In genomic region chrX:153768311-153769157, GRCh38 we compare ENCODE assay signal across 18 cellular contexts. TPM values are rescaled to one million over a fixed set of nuclear protein-coding genes. Genes with fewer than 3 reads are reported as not detected.
DNase-seq lines count a peak whose midpoint lies in the region; ATAC-seq, FAIRE-seq and TF ChIP-seq lines count a peak whose summit lies in the region.
"Had no signal": no experiment of that assay in that cellular context is flagged by ENCODE, and none has a peak within 500 bp of the region (broad histone marks: within the 10 kb centered on the region; RNA-seq: fewer than 3 reads in every experiment).

No MANE protein-coding gene starts in this region.

- no TSS peak for BruUV-seq in IMR-90 (replicated peaks; lab: Mats Ljungman, UMichigan)
- BruUV-seq in OCI-LY7 (replicated peaks; lab: Mats Ljungman, UMichigan) = no TSS peak

- WGBS in IMR-90 (ENCODE audit: extremely low coverage in 2 of 2, insufficient read length in 1 of 2), 2 experiments = 81% methylated on average over 8 of the region's 22 CpGs; no CpG with 5 or more reads in 1 of the 2 experiments
- 92% methylated on average over 11 of the region's 22 CpGs; no CpG with 5 or more reads in 1 of the 2 experiments for WGBS in H1 (ENCODE audit: extremely low coverage in 1 of 2, insufficient coverage in 1 of 2, insufficient read length in 1 of 2, insufficient replicate concordance in 2 of 2, low coverage in 1 of 2, low lambda C conversion rate in 2 of 2, missing lambda C conversion rate in 1 of 2), 2 experiments
- no CpG with 5 or more reads among the region's 22 CpGs for WGBS in mesendoderm (ENCODE audit: extremely low coverage, insufficient coverage, low lambda C conversion rate)

- TF ChIP-seq CTCF in IMR-90 (conservative IDR thresholded peaks at IDR 0.05; ENCODE audit: low read depth, low read length) = no peak
- TF ChIP-seq CTCF in H1 (IDR thresholded peaks at IDR 0.05; ENCODE audit: control extremely low read depth in 1 of 3, insufficient read depth in 1 of 3, low read depth in 1 of 3, low read length in 3 of 3) = peak in 2 of 3 experiments; percentile 11 to 25; a peak in 1 of 4 replicates
- TF ChIP-seq CTCF in OCI-LY7 (conservative IDR thresholded peaks at IDR 0.05; ENCODE audit: low read length) = no peak

- H2AFZ ChIP-seq in IMR-90 (replicated peaks; ENCODE audit: low read length, poor library complexity) (no peak overlapping the region), H1 (ENCODE audit: low read length) (no peak overlapping the region), OCI-LY7 (ENCODE audit: low read length) (no peak overlapping the region)

- peaks cover 16% of the 10 kb centered on the region for H3K27me3 Mint-ChIP-seq in activated T-cell treated with anti-CD3 and anti-CD28 coated beads, Interleukin-2, amount 50 U/mL, for 24 hours
- H3K27me3 Mint-ChIP-seq: activated CD4-positive, alpha-beta memory T cell treated with anti-CD3 and anti-CD28 coated beads for 36 hours had no signal

- H3K18ac ChIP-seq in IMR-90 (ENCODE audit: low read depth, low read length) (no peak overlapping the region), H1 (ENCODE audit: extremely low read depth, low read length) (no peak overlapping the region), mesendoderm (ENCODE audit: low read length) (no peak overlapping the region)

- POLR2A ChIA-PET in IMR-90 (lab: Charles Lee; ENCODE audit: unreplicated experiment) = no interaction called here
- POLR2A ChIA-PET in H1 (lab: Charles Lee; ENCODE audit: partially characterized antibody) = interaction anchor here (1.1 to 3.0 kb wide), 2 partner anchors 10 to 203 kb away, joined by 3 to 13 read pairs; partner anchors contain the start of gene HCFC1
- POLR2A ChIA-PET in OCI-LY7 (lab: Charles Lee) = no interaction called here

- no peaks in the 10 kb centered on the region for H3K36me3 Mint-ChIP-seq in activated T-cell treated with anti-CD3 and anti-CD28 coated beads, Interleukin-2, amount 50 U/mL, for 24 hours (ENCODE audit: low read depth)
- H3K36me3 Mint-ChIP-seq in stimulated activated effector memory CD8-positive, alpha-beta T cell treated with anti-CD3 and anti-CD28 coated beads, Interleukin-12 subunit alpha, Interleukin-12 subunit beta, amount 100 ng/mL, for 72 hours = no peaks in the 10 kb centered on the region
- H3K36me3 Mint-ChIP-seq: activated CD4-positive, alpha-beta memory T cell treated with anti-CD3 and anti-CD28 coated beads for 36 hours; activated naive CD4-positive, alpha-beta T cell treated with anti-CD3 and anti-CD28 coated beads, Interleukin-2, amount 50 U/mL, for 72 hours had no signal

- DNase-seq in activated T-cell treated with anti-CD3 and anti-CD28 coated beads, Interleukin-2, amount 50 U/mL, for 24 hours = peak; percentile 27
- no peak for DNase-seq in activated T-cell treated with anti-CD3 and anti-CD28 coated beads, Interleukin-2, amount 50 U/mL, for 1 hour
- no peak for DNase-seq in IMR-90
- no peak for DNase-seq in H1 (ENCODE audit: low read depth in 1 of 2, low spot score in 2 of 2)
- no peak for DNase-seq in stimulated activated effector memory CD8-positive, alpha-beta T cell treated with anti-CD3 and anti-CD28 coated beads, Interleukin-12 subunit alpha, Interleukin-12 subunit beta, amount 100 ng/mL, for 72 hours (ENCODE audit: low spot score in 2 of 2)
- no peak for DNase-seq in OCI-LY7 (ENCODE audit: low spot score)
- no peak for DNase-seq in DMS153 (lab: John Stamatoyannopoulos, UW)
- no peak for DNase-seq in mesendoderm
- DNase-seq: ACHN; activated CD4-positive, alpha-beta memory T cell treated with anti-CD3 and anti-CD28 coated beads for 36 hours; left ventricle myocardium inferior; NCI-H2029; NCI-H526 treated with DMSO at 0.1 percent for 48 hours; small intestine had no signal

- intact Hi-C loops in IMR-90 (cut with micrococcal nuclease) (no loop called here), OCI-LY7 (cut with micrococcal nuclease; ENCODE audit: unreplicated experiment) (loop anchor here (10.0 kb wide), 2 partner anchors 66 to 84 kb away; partner anchors contain the start of genes PDZD4 and SLC6A8)

- no peak for TF ChIP-seq EP300 in H1 (IDR thresholded peaks at IDR 0.05; ENCODE audit: borderline replicate concordance in 1 of 2, low read depth in 2 of 2, low read length in 2 of 2)

- H3K27ac ChIP-seq in IMR-90 (ENCODE audit: insufficient read depth, low read length) (no peak overlapping the region), H1 (ENCODE audit: low read depth, low read length) (no peak overlapping the region), OCI-LY7 (ENCODE audit: low read depth, low read length, poor library complexity, severe bottlenecking) (no peak overlapping the region), mesendoderm (ENCODE audit: low read depth, low read length) (no peak overlapping the region)
- H3K27ac ChIP-seq: left ventricle myocardium inferior, suprapubic skin had no signal

- H3K27me3 ChIP-seq in IMR-90 (ENCODE audit: control insufficient read depth, insufficient read depth, low read length) (no peaks in the 10 kb centered on the region), H1 (replicated peaks in 1 of 4; ENCODE audit: control insufficient read depth in 3 of 4, extremely low read depth in 1 of 4, insufficient read depth in 3 of 4, low read length in 3 of 4) (no peaks in the 10 kb centered on the region), mesendoderm (ENCODE audit: insufficient read depth, low read length, poor library complexity) (no peaks in the 10 kb centered on the region)
- H3K27me3 ChIP-seq: suprapubic skin had no signal

- H3K23me2 ChIP-seq in H1 (ENCODE audit: low read depth, low read length) = no peaks in the 10 kb centered on the region

- H4K91ac ChIP-seq in IMR-90 (ENCODE audit: insufficient read depth, low read depth, low read length) (no peak overlapping the region), H1 (replicated peaks; ENCODE audit: insufficient read length, low read length) (no peak overlapping the region)

- H3K4me1 ChIP-seq in IMR-90 (ENCODE audit: control insufficient read depth, insufficient read depth, low read length) = peaks cover 17% of the 10 kb centered on the region
- peaks cover 0 to 8% (median 4%) of the 10 kb centered on the region in 4 experiments; a peak in 5 of 7 replicates for H3K4me1 ChIP-seq in H1 (replicated peaks in 1 of 4; ENCODE audit: control insufficient read depth in 3 of 4, insufficient read depth in 4 of 4, low read length in 3 of 4)
- peaks cover 6% of the 10 kb centered on the region for H3K4me1 ChIP-seq in OCI-LY7 (ENCODE audit: insufficient read depth, low read length, poor library complexity, severe bottlenecking)
- no peaks in the 10 kb centered on the region for H3K4me1 ChIP-seq in mesendoderm (ENCODE audit: control insufficient read depth, low read depth, low read length)

- no peak overlapping the region for H3K14ac ChIP-seq in IMR-90 (replicated peaks; ENCODE audit: low read depth, low read length)
- H3K14ac ChIP-seq in H1 (ENCODE audit: insufficient read length) = no peak overlapping the region

- H3K9ac ChIP-seq in IMR-90 (ENCODE audit: low read depth, low read length) (no peak overlapping the region), H1 (replicated peaks in 1 of 4; ENCODE audit: extremely low read depth in 1 of 4, low read depth in 3 of 4, low read length in 3 of 4) (no peak overlapping the region), mesendoderm (ENCODE audit: low read length) (no peak overlapping the region)

- FAIRE-seq in H1 (lab: Jason Lieb, UNC) = no peak
- FAIRE-seq: D721Med, small intestine had no signal

- H3K27ac Mint-ChIP-seq in activated T-cell treated with anti-CD3 and anti-CD28 coated beads, Interleukin-2, amount 50 U/mL, for 24 hours = no peak overlapping the region
- peak overlapping the region; percentile 40 for H3K27ac Mint-ChIP-seq in stimulated activated effector memory CD8-positive, alpha-beta T cell treated with anti-CD3 and anti-CD28 coated beads, Interleukin-12 subunit alpha, Interleukin-12 subunit beta, amount 100 ng/mL, for 72 hours
- H3K27ac Mint-ChIP-seq: activated CD4-positive, alpha-beta memory T cell treated with anti-CD3 and anti-CD28 coated beads for 36 hours; activated naive CD4-positive, alpha-beta T cell treated with anti-CD3 and anti-CD28 coated beads, Interleukin-2, amount 50 U/mL, for 72 hours had no signal

- no peak overlapping the region for H3K23ac ChIP-seq in IMR-90 (ENCODE audit: low read depth, low read length)
- no peak overlapping the region for H3K23ac ChIP-seq in H1 (ENCODE audit: insufficient read length)
- no peak overlapping the region for H3K23ac ChIP-seq in mesendoderm (ENCODE audit: low read length)

- H3K4me3 ChIP-seq in IMR-90 (ENCODE audit: insufficient read depth, low read depth, low read length) (no peak overlapping the region), H1 (ENCODE audit: extremely low read depth in 1 of 4, insufficient read depth in 2 of 4, low read depth in 3 of 4, low read length in 4 of 4) (no peak overlapping the region), OCI-LY7 (ENCODE audit: low read depth, low read length, poor library complexity, severe bottlenecking) (no peak overlapping the region), mesendoderm (ENCODE audit: low read length) (no peak overlapping the region)
- H3K4me3 ChIP-seq: left ventricle myocardium inferior, suprapubic skin had no signal

- peaks cover 0 to 17% of the 10 kb centered on the region in 2 experiments; a peak in 2 of 4 replicates for H3K79me1 ChIP-seq in IMR-90 (ENCODE audit: low read depth in 1 of 2, low read length in 2 of 2)
- H3K79me1 ChIP-seq in H1 (ENCODE audit: low read depth, low read length) = no peaks in the 10 kb centered on the region
- no peaks in the 10 kb centered on the region for H3K79me1 ChIP-seq in mesendoderm (ENCODE audit: low read length)

- H3K4ac ChIP-seq in IMR-90 (ENCODE audit: low read depth, low read length) (no peak overlapping the region), H1 (replicated peaks; ENCODE audit: insufficient read length, low read depth, low read length) (no peak overlapping the region), mesendoderm (ENCODE audit: low read depth, low read length) (no peak overlapping the region)

- H4K8ac ChIP-seq in IMR-90 (ENCODE audit: low read depth in 2 of 2, low read length in 2 of 2) = no peak overlapping the region
- H4K8ac ChIP-seq in H1 (ENCODE audit: extremely low read depth, insufficient read depth, low read length) = no peak overlapping the region
- no peak overlapping the region for H4K8ac ChIP-seq in mesendoderm (ENCODE audit: low read depth, low read length)

- H2AK9ac ChIP-seq in IMR-90 (replicated peaks; ENCODE audit: low read depth, low read length, poor library complexity) = peak overlapping the region; percentile 16

- no peak overlapping the region for H2AK5ac ChIP-seq in IMR-90 (ENCODE audit: low read depth, low read length)
- H2AK5ac ChIP-seq in H1 (ENCODE audit: low read depth, low read length) = no peak overlapping the region
- H2AK5ac ChIP-seq in mesendoderm (ENCODE audit: low read length) = no peak overlapping the region

- no peak overlapping the region for H4K5ac ChIP-seq in IMR-90 (ENCODE audit: low read depth, low read length)
- no peak overlapping the region for H4K5ac ChIP-seq in H1 (ENCODE audit: insufficient read length, low read depth, low read length)
- H4K5ac ChIP-seq in mesendoderm (ENCODE audit: low read length) = no peak overlapping the region

- CTCF ChIA-PET in IMR-90 (lab: Yijun Ruan, JAX) (no interaction called here), H1 (lab: Charles Lee; ENCODE audit: partially characterized antibody) (interaction anchor here (0.7 to 1.9 kb wide), 9 partner anchors 10 to 171 kb away, joined by 3 to 10 read pairs (median 4); partner anchors contain the start of gene SRPK3), OCI-LY7 (lab: Charles Lee; ENCODE audit: unreplicated experiment) (no interaction called here)

- H2BK120ac ChIP-seq in IMR-90 (ENCODE audit: low read depth, low read length) = no peak overlapping the region
- no peak overlapping the region for H2BK120ac ChIP-seq in H1 (replicated peaks; ENCODE audit: low read depth, low read length)
- H2BK120ac ChIP-seq in mesendoderm (ENCODE audit: low read depth, low read length) = no peak overlapping the region

- H3K9me2 ChIP-seq in OCI-LY7 (ENCODE audit: insufficient read depth, low read length) = no peaks in the 10 kb centered on the region

- H2BK20ac ChIP-seq in IMR-90 (ENCODE audit: low read depth, low read length) (no peak overlapping the region), H1 (ENCODE audit: low read length) (no peak overlapping the region)

- no peak overlapping the region for H3K56ac ChIP-seq in IMR-90 (ENCODE audit: extremely low read depth, insufficient read depth, low read length)
- H3K56ac ChIP-seq in H1 (replicated peaks; ENCODE audit: insufficient read length, low read depth, low read length) = no peak overlapping the region
- no peak overlapping the region for H3K56ac ChIP-seq in mesendoderm (ENCODE audit: low read length)

- H3K79me2 ChIP-seq in H1 (ENCODE audit: control insufficient read depth in 1 of 2, insufficient read depth in 2 of 2, low read length in 2 of 2) (no peaks in the 10 kb centered on the region), OCI-LY7 (ENCODE audit: insufficient read depth, low read depth, low read length) (no peaks in the 10 kb centered on the region), mesendoderm (ENCODE audit: control insufficient read depth, insufficient read depth, low read length) (no peaks in the 10 kb centered on the region)

- TF ChIP-seq RAD21 in IMR-90 (IDR thresholded peaks at IDR 0.05; ENCODE audit: low read length) (no peak), H1 (IDR thresholded peaks at IDR 0.05 in 1 of 2, conservative IDR thresholded peaks at IDR 0.05 in 1 of 2; ENCODE audit: low read depth in 2 of 2, low read length in 2 of 2) (no peak; a peak in 1 of 4 replicates)

- H3K4me3 Mint-ChIP-seq in activated T-cell treated with anti-CD3 and anti-CD28 coated beads, Interleukin-2, amount 50 U/mL, for 24 hours = no peak overlapping the region
- no peak overlapping the region for H3K4me3 Mint-ChIP-seq in stimulated activated effector memory CD8-positive, alpha-beta T cell treated with anti-CD3 and anti-CD28 coated beads, Interleukin-12 subunit alpha, Interleukin-12 subunit beta, amount 100 ng/mL, for 72 hours
- H3K4me3 Mint-ChIP-seq: activated CD4-positive, alpha-beta memory T cell treated with anti-CD3 and anti-CD28 coated beads for 36 hours had no signal

- no peak overlapping the region for H2BK12ac ChIP-seq in H1 (ENCODE audit: low read depth, low read length)

- no peaks in the 10 kb centered on the region for H3K9me1 ChIP-seq in IMR-90 (ENCODE audit: insufficient read depth, low read length)

- no peaks in the 10 kb centered on the region for H3K9me3 Mint-ChIP-seq in activated T-cell treated with anti-CD3 and anti-CD28 coated beads, Interleukin-2, amount 50 U/mL, for 24 hours
- no peaks in the 10 kb centered on the region for H3K9me3 Mint-ChIP-seq in stimulated activated effector memory CD8-positive, alpha-beta T cell treated with anti-CD3 and anti-CD28 coated beads, Interleukin-12 subunit alpha, Interleukin-12 subunit beta, amount 100 ng/mL, for 72 hours
- H3K9me3 Mint-ChIP-seq: activated CD4-positive, alpha-beta memory T cell treated with anti-CD3 and anti-CD28 coated beads for 36 hours; activated naive CD4-positive, alpha-beta T cell treated with anti-CD3 and anti-CD28 coated beads, Interleukin-2, amount 50 U/mL, for 72 hours had no signal

- H2BK15ac ChIP-seq in IMR-90 (ENCODE audit: low read depth, low read length) (no peak overlapping the region), H1 (ENCODE audit: low read length) (no peak overlapping the region), mesendoderm (replicated peaks; ENCODE audit: low read depth) (no peak overlapping the region)

- H4K20me1 ChIP-seq in IMR-90 (ENCODE audit: insufficient read depth, low read length) (no peaks in the 10 kb centered on the region; the same call in 1 of the 2 replicates), H1 (replicated peaks in 1 of 2; ENCODE audit: control insufficient read depth in 1 of 2, insufficient read depth in 2 of 2, low read length in 2 of 2) (no peaks in the 10 kb centered on the region), OCI-LY7 (ENCODE audit: insufficient read depth, low read length) (no peaks in the 10 kb centered on the region)

- H3K36me3 ChIP-seq in IMR-90 (ENCODE audit: control insufficient read depth, insufficient read depth, low read length) (no peaks in the 10 kb centered on the region; the same call in 1 of the 2 replicates), H1 (ENCODE audit: control insufficient read depth in 2 of 4, insufficient read depth in 4 of 4, low read length in 3 of 4) (no peaks in the 10 kb centered on the region), OCI-LY7 (ENCODE audit: insufficient read depth, low read length) (no peaks in the 10 kb centered on the region), mesendoderm (ENCODE audit: control insufficient read depth, insufficient read depth, low read length) (no peaks in the 10 kb centered on the region)
- H3K36me3 ChIP-seq: left ventricle myocardium inferior, suprapubic skin had no signal

- H3K4me2 ChIP-seq in IMR-90 (ENCODE audit: low read depth, low read length) (no peak overlapping the region), H1 (ENCODE audit: insufficient read depth in 1 of 2, low read depth in 2 of 2, low read length in 2 of 2) (no peak overlapping the region), OCI-LY7 (ENCODE audit: low read length) (no peak overlapping the region), mesendoderm (ENCODE audit: low read length) (no peak overlapping the region)

- in situ Hi-C loops in IMR-90 (cut with MboI; ENCODE audit: low sequenced_read_pairs) = loop anchor here (10.0 kb wide), 1 partner anchor 196 kb away; no protein-coding TSS in a partner anchor

- no peak overlapping the region for H2BK5ac ChIP-seq in IMR-90 (ENCODE audit: low read depth, low read length, poor library complexity, severe bottlenecking)
- no peak overlapping the region for H2BK5ac ChIP-seq in H1 (ENCODE audit: low read depth, low read length)
- no peak overlapping the region for H2BK5ac ChIP-seq in mesendoderm (ENCODE audit: low read length)

- dilution Hi-C loops in IMR-90 (cut with HindIII; ENCODE audit: low sequenced_read_pairs, unreplicated experiment) = no loop called here

- TF ChIP-seq POLR2A in IMR-90 (IDR thresholded peaks at IDR 0.05; ENCODE audit: low read depth, low read length) (no peak), H1 (IDR thresholded peaks at IDR 0.05; ENCODE audit: control extremely low read depth in 1 of 2, low read depth in 2 of 2, low read length in 2 of 2) (no peak)

- ATAC-seq in IMR-90 (ENCODE audit: low read depth) = no peak
- no peak for ATAC-seq in stimulated activated effector memory CD8-positive, alpha-beta T cell treated with anti-CD3 and anti-CD28 coated beads, Interleukin-12 subunit alpha, Interleukin-12 subunit beta, amount 100 ng/mL, for 72 hours
- ATAC-seq: activated naive CD4-positive, alpha-beta T cell treated with anti-CD3 and anti-CD28 coated beads, Interleukin-2, amount 50 U/mL, for 72 hours had no signal

- H3K9me3 ChIP-seq in IMR-90 (ENCODE audit: control insufficient read depth, insufficient read depth, low read length) (no peaks in the 10 kb centered on the region; the same call in 1 of the 2 replicates), H1 (ENCODE audit: insufficient read depth in 2 of 2, low read depth in 1 of 2, low read length in 1 of 2) (no peaks in the 10 kb centered on the region), OCI-LY7 (ENCODE audit: low read length) (no peaks in the 10 kb centered on the region)
- H3K9me3 ChIP-seq: left ventricle myocardium inferior, suprapubic skin had no signal

- H3K4me1 Mint-ChIP-seq in activated T-cell treated with anti-CD3 and anti-CD28 coated beads, Interleukin-2, amount 50 U/mL, for 24 hours (ENCODE audit: low read depth) = peaks cover 16% of the 10 kb centered on the region
- peaks cover 7% of the 10 kb centered on the region for H3K4me1 Mint-ChIP-seq in stimulated activated effector memory CD8-positive, alpha-beta T cell treated with anti-CD3 and anti-CD28 coated beads, Interleukin-12 subunit alpha, Interleukin-12 subunit beta, amount 100 ng/mL, for 72 hours

RNA-seq across cellular contexts. Expression of gene PLXNB3, which starts 4.5 kb away (rescaled TPM):
- 0.36 and 1.7 TPM in 2 replicates for total RNA-seq in IMR-90 (2012; rRNA removed)
- 22.3 and 26.9 TPM in 2 replicates for polyA plus RNA-seq in IMR-90 (2012; rRNA removed)
- polyA plus RNA-seq in IMR-90 (2012; cell fraction: cytosol; rRNA removed) = 9.9 and 21.3 TPM in 2 replicates
- polyA plus RNA-seq in IMR-90 (2012; cell fraction: nucleus; rRNA removed; ENCODE audit: low replicate concordance) = 117 and 388 TPM in 2 replicates
- total RNA-seq in H1 (2021; fragmentation: NEBNext Ultra II Directional; extraction: Animal tissue kit (Norgen Biotek cat#: 25700)) = 2.7 TPM in 2 replicates
- polyA plus RNA-seq in H1 (2011; rRNA removed) = 1.2 and 1.6 TPM in 2 replicates
- 1.8 TPM for polyA plus RNA-seq in H1 (2011; cell fraction: cytosol; rRNA removed)
- 11.4 TPM for polyA plus RNA-seq in H1 (2011; cell fraction: nucleus; rRNA removed)
- polyA plus RNA-seq in H1 (2012, experiment 1 of 2) = 1.4 to 3.3 TPM (median 2.3 TPM) in 4 replicates
- polyA plus RNA-seq in H1 (2012, experiment 2 of 2) = 0.62 TPM
- polyA plus RNA-seq in H1 (2013, experiment 1 of 2) = 2.4 TPM
- 1.8 TPM for polyA plus RNA-seq in H1 (2013, experiment 2 of 2)
- polyA minus RNA-seq in H1 (2011; rRNA and poly(A)+ RNA removed) = 1.4 and 4.4 TPM in 2 replicates
- polyA minus RNA-seq in H1 (2011; cell fraction: cytosol; rRNA and poly(A)+ RNA removed) = 1.1 TPM
- polyA minus RNA-seq in H1 (2011; cell fraction: nucleus; rRNA and poly(A)+ RNA removed) = 3.7 TPM
- not detected in 2 replicates for total RNA-seq in OCI-LY7 (2014; rRNA removed; shearing (Covaris generic))
- total RNA-seq in OCI-LY7 (2022) = not detected in 2 replicates
- 0.39 TPM for polyA plus RNA-seq in mesendoderm (2013, experiment 1 of 2)
- 0.39 TPM for polyA plus RNA-seq in mesendoderm (2013, experiment 2 of 2)

RNA-seq across cellular contexts. Expression of gene SRPK3, which starts 12.3 kb away (rescaled TPM):
- total RNA-seq in IMR-90 (2012; rRNA removed) = 0.36 and 0.56 TPM in 2 replicates
- polyA plus RNA-seq in IMR-90 (2012; rRNA removed) = 0.34 and 0.70 TPM in 2 replicates
- polyA plus RNA-seq in IMR-90 (2012; cell fraction: cytosol; rRNA removed) = 0.32 and 1.1 TPM in 2 replicates
- polyA plus RNA-seq in IMR-90 (2012; cell fraction: nucleus; rRNA removed; ENCODE audit: low replicate concordance) = 2.9 and 5.6 TPM in 2 replicates
- not detected in 2 replicates for total RNA-seq in H1 (2021; fragmentation: NEBNext Ultra II Directional; extraction: Animal tissue kit (Norgen Biotek cat#: 25700))
- not detected in 2 replicates for polyA plus RNA-seq in H1 (2011; rRNA removed)
- 0.01 TPM for polyA plus RNA-seq in H1 (2011; cell fraction: cytosol; rRNA removed)
- 0.30 TPM for polyA plus RNA-seq in H1 (2011; cell fraction: nucleus; rRNA removed)
- polyA plus RNA-seq in H1 (2012, experiment 1 of 2) = 0.30 to 0.56 TPM (median 0.49 TPM) in 4 replicates
- polyA plus RNA-seq in H1 (2012, experiment 2 of 2) = 0.09 TPM
- polyA plus RNA-seq in H1 (2013, experiment 1 of 2) = 0.06 TPM
- 0.04 TPM for polyA plus RNA-seq in H1 (2013, experiment 2 of 2)
- not detected in 2 replicates for polyA minus RNA-seq in H1 (2011; rRNA and poly(A)+ RNA removed)
- polyA minus RNA-seq in H1 (2011; cell fraction: cytosol; rRNA and poly(A)+ RNA removed) = not detected
- polyA minus RNA-seq in H1 (2011; cell fraction: nucleus; rRNA and poly(A)+ RNA removed) = not detected
- not detected in 2 replicates for total RNA-seq in OCI-LY7 (2014; rRNA removed; shearing (Covaris generic))
- not detected in 2 replicates for total RNA-seq in OCI-LY7 (2022)
- polyA plus RNA-seq in mesendoderm (2013, experiment 1 of 2) = 0.18 TPM
- 0.01 TPM for polyA plus RNA-seq in mesendoderm (2013, experiment 2 of 2)
- total RNA-seq: activated CD4-positive, alpha-beta memory T cell treated with anti-CD3 and anti-CD28 coated beads for 36 hours; activated naive CD4-positive, alpha-beta T cell treated with anti-CD3 and anti-CD28 coated beads, Interleukin-2, amount 50 U/mL, for 72 hours had no signal
- polyA plus RNA-seq: neural cell had no signal

RNA-seq across cellular contexts. Expression of gene IDH3G, which starts 25.6 kb away (rescaled TPM):
- total RNA-seq in IMR-90 (2012; rRNA removed) = 75.8 and 79.4 TPM in 2 replicates
- 85.7 and 95.0 TPM in 2 replicates for polyA plus RNA-seq in IMR-90 (2012; rRNA removed)
- polyA plus RNA-seq in IMR-90 (2012; cell fraction: cytosol; rRNA removed) = 67.0 and 200 TPM in 2 replicates
- polyA plus RNA-seq in IMR-90 (2012; cell fraction: nucleus; rRNA removed; ENCODE audit: low replicate concordance) = 164 and 364 TPM in 2 replicates
- total RNA-seq in H1 (2021; fragmentation: NEBNext Ultra II Directional; extraction: Animal tissue kit (Norgen Biotek cat#: 25700)) = 36.1 and 39.4 TPM in 2 replicates
- 66.7 and 96.2 TPM in 2 replicates for polyA plus RNA-seq in H1 (2011; rRNA removed)
- 66.7 TPM for polyA plus RNA-seq in H1 (2011; cell fraction: cytosol; rRNA removed)
- polyA plus RNA-seq in H1 (2011; cell fraction: nucleus; rRNA removed) = 130 TPM
- 43.8 to 59.4 TPM (median 53.4 TPM) in 4 replicates for polyA plus RNA-seq in H1 (2012, experiment 1 of 2)
- 48.4 TPM for polyA plus RNA-seq in H1 (2012, experiment 2 of 2)
- polyA plus RNA-seq in H1 (2013, experiment 1 of 2) = 40.6 TPM
- 39.3 TPM for polyA plus RNA-seq in H1 (2013, experiment 2 of 2)
- polyA minus RNA-seq in H1 (2011; rRNA and poly(A)+ RNA removed) = 68.8 and 76.7 TPM in 2 replicates
- 34.0 TPM for polyA minus RNA-seq in H1 (2011; cell fraction: cytosol; rRNA and poly(A)+ RNA removed)
- polyA minus RNA-seq in H1 (2011; cell fraction: nucleus; rRNA and poly(A)+ RNA removed) = 43.0 TPM
- total RNA-seq in OCI-LY7 (2014; rRNA removed; shearing (Covaris generic)) = 52.5 and 53.2 TPM in 2 replicates
- 47.5 and 51.8 TPM in 2 replicates for total RNA-seq in OCI-LY7 (2022)
- polyA plus RNA-seq in mesendoderm (2013, experiment 1 of 2) = 42.6 TPM
- 41.0 TPM for polyA plus RNA-seq in mesendoderm (2013, experiment 2 of 2)

RNA-seq across cellular contexts. Expression of gene SSR4, which starts 25.9 kb away (rescaled TPM):
- total RNA-seq in IMR-90 (2012; rRNA removed) (118 and 141 TPM in 2 replicates), OCI-LY7 (2022) (156 and 186 TPM in 2 replicates)
- polyA plus RNA-seq in IMR-90 (2012; rRNA removed) (480 and 481 TPM in 2 replicates), H1 (2011; rRNA removed) (642 and 734 TPM in 2 replicates)
- 329 and 598 TPM in 2 replicates for polyA plus RNA-seq in IMR-90 (2012; cell fraction: cytosol; rRNA removed)
- 171 and 243 TPM in 2 replicates for polyA plus RNA-seq in IMR-90 (2012; cell fraction: nucleus; rRNA removed; ENCODE audit: low replicate concordance)
- 161 and 168 TPM in 2 replicates for total RNA-seq in H1 (2021; fragmentation: NEBNext Ultra II Directional; extraction: Animal tissue kit (Norgen Biotek cat#: 25700))
- 365 TPM for polyA plus RNA-seq in H1 (2011; cell fraction: cytosol; rRNA removed)
- 398 TPM for polyA plus RNA-seq in H1 (2011; cell fraction: nucleus; rRNA removed)
- 175 to 309 TPM (median 297 TPM) in 4 replicates for polyA plus RNA-seq in H1 (2012, experiment 1 of 2)
- polyA plus RNA-seq in H1 (2012, experiment 2 of 2) = 443 TPM
- 365 TPM for polyA plus RNA-seq in H1 (2013, experiment 1 of 2)
- polyA plus RNA-seq in H1 (2013, experiment 2 of 2) = 421 TPM
- polyA minus RNA-seq in H1 (2011; rRNA and poly(A)+ RNA removed) = 125 and 128 TPM in 2 replicates
- polyA minus RNA-seq in H1 (2011; cell fraction: cytosol; rRNA and poly(A)+ RNA removed) = 271 TPM
- 60.7 TPM for polyA minus RNA-seq in H1 (2011; cell fraction: nucleus; rRNA and poly(A)+ RNA removed)
- total RNA-seq in OCI-LY7 (2014; rRNA removed; shearing (Covaris generic)) = 121 and 165 TPM in 2 replicates
- 237 TPM for polyA plus RNA-seq in mesendoderm (2013, experiment 1 of 2)
- polyA plus RNA-seq in mesendoderm (2013, experiment 2 of 2) = 230 TPM

RNA-seq across cellular contexts. Expression of gene ABCD1, which starts 43.9 kb away (rescaled TPM):
- total RNA-seq in IMR-90 (2012; rRNA removed) (4.3 and 4.7 TPM in 2 replicates), OCI-LY7 (2022) (8.8 TPM in 2 replicates)
- polyA plus RNA-seq in IMR-90 (2012; rRNA removed) (7.0 and 8.3 TPM in 2 replicates), H1 (2011; rRNA removed) (3.1 and 6.7 TPM in 2 replicates)
- polyA plus RNA-seq in IMR-90 (2012; cell fraction: cytosol; rRNA removed) = 7.5 and 11.5 TPM in 2 replicates
- polyA plus RNA-seq in IMR-90 (2012; cell fraction: nucleus; rRNA removed; ENCODE audit: low replicate concordance) = 11.4 and 27.2 TPM in 2 replicates
- total RNA-seq in H1 (2021; fragmentation: NEBNext Ultra II Directional; extraction: Animal tissue kit (Norgen Biotek cat#: 25700)) = 4.6 and 6.6 TPM in 2 replicates
- polyA plus RNA-seq in H1 (2011; cell fraction: cytosol; rRNA removed) = 2.7 TPM
- 13.0 TPM for polyA plus RNA-seq in H1 (2011; cell fraction: nucleus; rRNA removed)
- 2.4 to 5.1 TPM (median 4.0 TPM) in 4 replicates for polyA plus RNA-seq in H1 (2012, experiment 1 of 2)
- polyA plus RNA-seq in H1 (2012, experiment 2 of 2) = 2.2 TPM
- 4.2 TPM for polyA plus RNA-seq in H1 (2013, experiment 1 of 2)
- 3.9 TPM for polyA plus RNA-seq in H1 (2013, experiment 2 of 2)
- 1.7 and 2.9 TPM in 2 replicates for polyA minus RNA-seq in H1 (2011; rRNA and poly(A)+ RNA removed)
- polyA minus RNA-seq in H1 (2011; cell fraction: cytosol; rRNA and poly(A)+ RNA removed) = 2.4 TPM
- 6.6 TPM for polyA minus RNA-seq in H1 (2011; cell fraction: nucleus; rRNA and poly(A)+ RNA removed)
- total RNA-seq in OCI-LY7 (2014; rRNA removed; shearing (Covaris generic)) = 2.7 and 6.9 TPM in 2 replicates
- 13.0 TPM for polyA plus RNA-seq in mesendoderm (2013, experiment 1 of 2)
- 12.3 TPM for polyA plus RNA-seq in mesendoderm (2013, experiment 2 of 2)

Comparison
In these comparisons a context has a peak if more than half of its experiments do, and no peak if none do; other contexts are left out.
1. CTCF ChIP-seq: peak in H1 (2 of 3); none in IMR-90 (single experiment) and OCI-LY7 (single experiment).